Comparison of ENCODE assay signal across 9 cellular contexts in genomic region chr11:112163875-112164521, GRCh38. TPM values are rescaled to one million over a fixed set of nuclear protein-coding genes. Genes with fewer than 3 reads are reported as not detected.
DNase-seq lines count a peak whose midpoint lies in the region; ATAC-seq and TF ChIP-seq lines count a peak whose summit lies in the region.
"Had no signal": no experiment of that assay in that cellular context is flagged by ENCODE, and none has a peak within 500 bp of the region (broad histone marks: within the 10 kb centered on the region; RNA-seq: fewer than 3 reads in every experiment).

Gene IL18 (minus strand): TSS chr11:112164094. CDS start chr11:112155053, 9,041 bp downstream.

- H4K20me1 ChIP-seq in PC-3 (ENCODE audit: low read length) (no peaks in the 10 kb centered on the region), neural progenitor cell (ENCODE audit: low read depth) (no peaks in the 10 kb centered on the region)

- H3K36me3 ChIP-seq in PC-3 (ENCODE audit: low read depth, low read length) (peaks cover 8% of the 10 kb centered on the region; the same call in 1 of the 2 replicates), esophagus muscularis mucosa (no peaks in the 10 kb centered on the region), neural progenitor cell (no peaks in the 10 kb centered on the region)

- H3K27ac Mint-ChIP-seq in Calu3 (ENCODE audit: unreplicated experiment), result peak within 1 kb of the TSS; percentile 82
- no peak within 1 kb of the TSS for H3K27ac Mint-ChIP-seq in neural progenitor cell

- POLR2A ChIA-PET in PC-3 (lab: Charles Lee; ENCODE audit: unreplicated experiment), result interaction anchor here (0.5 to 0.8 kb wide), 6 partner anchors 8 to 523 kb away, joined by 3 to 11 read pairs (median 5); partner anchors contain the start of genes SDHD and TIMM8B

- H3K27me3 ChIP-seq in PC-3 (ENCODE audit: low read length) (no peaks in the 10 kb centered on the region), esophagus muscularis mucosa (no peaks in the 10 kb centered on the region), neural progenitor cell (no peaks in the 10 kb centered on the region)

- H3K4me1 ChIP-seq in PC-3 (ENCODE audit: insufficient read depth, low read length) (peaks cover 60% of the 10 kb centered on the region), esophagus muscularis mucosa (no peaks in the 10 kb centered on the region), neural progenitor cell (peaks cover 6% of the 10 kb centered on the region)

- peaks cover 43% of the 10 kb centered on the region for H3K4me1 Mint-ChIP-seq in Calu3 (ENCODE audit: low read depth, unreplicated experiment)
- no peaks in the 10 kb centered on the region for H3K4me1 Mint-ChIP-seq in neural progenitor cell

- intact Hi-C loops in Calu3 (cut with micrococcal nuclease; ENCODE audit: unreplicated experiment), result loop anchor here (5.0 kb wide), 1 partner anchor 42 kb away; no protein-coding TSS in a partner anchor
- intact Hi-C loops in PC-3 (cut with micrococcal nuclease), result loop anchor here (1.0 to 5.0 kb wide), 2 partner anchors 44 to 63 kb away; partner anchors contain the start of gene PTS
- intact Hi-C loops in esophagus muscularis mucosa (cut with DNase I), result no loop called here

- BruUV-seq in Calu3 (replicated peaks; lab: Mats Ljungman, UMichigan) (no TSS peak), PC-3 (replicated peaks; lab: Mats Ljungman, UMichigan) (no TSS peak)

- H2AFZ ChIP-seq in PC-3 (ENCODE audit: low read length) (peak within 1 kb of the TSS; percentile 84), neural progenitor cell (replicated peaks) (peak within 1 kb of the TSS; percentile 80)

- TF ChIP-seq POLR2A in esophagus muscularis mucosa (IDR thresholded peaks at IDR 0.05; ENCODE audit: low read depth), result no peak

- H3K27me3 Mint-ChIP-seq in Calu3 (ENCODE audit: unreplicated experiment) (no peaks in the 10 kb centered on the region), neural progenitor cell (ENCODE audit: insufficient read depth, low read depth) (no peaks in the 10 kb centered on the region)

- H3K9me2 ChIP-seq in PC-3 (replicated peaks; ENCODE audit: low read length), result no peaks in the 10 kb centered on the region

- H3K9me3 ChIP-seq in PC-3 (ENCODE audit: low read length) (no peaks in the 10 kb centered on the region), esophagus muscularis mucosa (no peaks in the 10 kb centered on the region), neural progenitor cell (ENCODE audit: low read depth) (no peaks in the 10 kb centered on the region)

- H3F3A ChIP-seq in PC-3 (ENCODE audit: low read length, unreplicated experiment) (peaks cover 17% of the 10 kb centered on the region), neural progenitor cell (ENCODE audit: low read depth) (no peaks in the 10 kb centered on the region)

- 71% methylated on average over 12 of the region's 12 CpGs for WGBS in esophagus muscularis mucosa

- H3K9me3 Mint-ChIP-seq in Calu3 (ENCODE audit: low read depth, unreplicated experiment), result no peaks in the 10 kb centered on the region
- H3K9me3 Mint-ChIP-seq in neural progenitor cell, result no peaks in the 10 kb centered on the region

- peak within 1 kb of the TSS; percentile 82 for H3K9ac ChIP-seq in PC-3 (ENCODE audit: low read length)
- no peak within 1 kb of the TSS for H3K9ac ChIP-seq in neural progenitor cell

- peak; percentile 84 for DNase-seq in Calu3
- DNase-seq in PC-3, result peak; percentile 87
- no peak for DNase-seq in esophagus muscularis mucosa (ENCODE audit: extremely low spot score)
- peak; percentile 46 for DNase-seq in neural progenitor cell (ENCODE audit: low spot score)
- no peak for DNase-seq in GM20000 (ENCODE audit: low spot score)
- DNase-seq in NCI-H1436 (lab: John Stamatoyannopoulos, UW), result no peak
- DNase-seq: NCI-H1105 treated with DMSO at 0.1 percent for 48 hours had no signal

- peak within 1 kb of the TSS; percentile 95 for H3K27ac ChIP-seq in PC-3 (ENCODE audit: low read length)
- peak within 1 kb of the TSS in 2 of 4 donors; percentile 37 to 53 for H3K27ac ChIP-seq in esophagus muscularis mucosa (replicated peaks in 1 of 4)
- H3K27ac ChIP-seq in neural progenitor cell, result no peak within 1 kb of the TSS

- TF ChIP-seq CTCF in Calu3 (IDR thresholded peaks at IDR 0.05; ENCODE audit: unreplicated experiment) (no peak), PC-3 (conservative IDR thresholded peaks at IDR 0.05; ENCODE audit: low read depth, low read length) (no peak), esophagus muscularis mucosa (IDR thresholded peaks at IDR 0.05) (no peak), neural progenitor cell (IDR thresholded peaks at IDR 0.05) (no peak), GM20000 (IDR thresholded peaks at IDR 0.05; ENCODE audit: extremely low read depth, missing control alignments) (no peak)

- peak; percentile 84 for ATAC-seq in PC-3
- ATAC-seq in GM21723 (IDR thresholded peaks at IDR 0.05; ENCODE audit: unreplicated experiment), result no peak
- ATAC-seq in HG02840 (IDR thresholded peaks at IDR 0.05; ENCODE audit: low FRiP score, unreplicated experiment), result no peak

- CTCF ChIA-PET in Calu3 (lab: Charles Lee), result interaction anchor here (0.9 to 2.1 kb wide), 3 partner anchors 9 to 51 kb away, joined by 3 to 7 read pairs (median 4); partner anchors contain the start of gene BCO2
- CTCF ChIA-PET in PC-3 (lab: Charles Lee), result interaction anchor here (0.6 to 0.9 kb wide), 2 partner anchors 11 to 77 kb away, joined by 3 read pairs; partner anchors contain the start of genes BCO2, SDHD and TIMM8B

- peak within 1 kb of the TSS; percentile 75 for H3K4me3 Mint-ChIP-seq in Calu3 (ENCODE audit: low read depth, unreplicated experiment)
- H3K4me3 Mint-ChIP-seq in neural progenitor cell, result no peak within 1 kb of the TSS

- H3K79me2 ChIP-seq in PC-3 (ENCODE audit: low read length) (peaks cover 43% of the 10 kb centered on the region), neural progenitor cell (ENCODE audit: low read depth) (no peaks in the 10 kb centered on the region)

- no peak for TF ChIP-seq EP300 in esophagus muscularis mucosa (IDR thresholded peaks at IDR 0.05)

- peak within 1 kb of the TSS; percentile 88 for H3K4me2 ChIP-seq in PC-3 (ENCODE audit: low read length)
- no peak within 1 kb of the TSS for H3K4me2 ChIP-seq in neural progenitor cell

- H3K36me3 Mint-ChIP-seq in Calu3 (ENCODE audit: insufficient read depth, unreplicated experiment), result peaks cover 55% of the 10 kb centered on the region
- no peaks in the 10 kb centered on the region for H3K36me3 Mint-ChIP-seq in neural progenitor cell

- H3K4me3 ChIP-seq in PC-3 (ENCODE audit: low read length), result peak within 1 kb of the TSS; percentile 73
- peak within 1 kb of the TSS; percentile 28 to 48 (median 34) for H3K4me3 ChIP-seq in esophagus muscularis mucosa
- no peak within 1 kb of the TSS for H3K4me3 ChIP-seq in neural progenitor cell

RNA-seq across cellular contexts. Expression of gene IL18, which starts in this region (rescaled TPM):
- total RNA-seq in Calu3 (2022) (111 and 121 TPM in 2 replicates), PC-3 (2014; rRNA removed) (53.6 and 61.6 TPM in 2 replicates), esophagus muscularis mucosa (1 to 10 TPM; 5.8 to 7.9 (median 6.8) TPM), neural progenitor cell (ENCODE audit: low replicate concordance) (1.5 TPM in 1 of 2 replicates, not detected in the other)

Comparison
In these comparisons a context has a peak if more than half of its experiments do, and no peak if none do; other contexts are left out.
1. DNase-seq: peak in Calu3 (single experiment), PC-3 (single experiment) and neural progenitor cell (single experiment); none in esophagus muscularis mucosa (single experiment), GM20000 (single experiment) and NCI-H1436 (single experiment).